21 cellular contexts compared by ENCODE assay signal in genomic region chr3:126938520-126939346, GRCh38. TPM values are rescaled to one million over a fixed set of nuclear protein-coding genes. Genes with fewer than 3 reads are reported as not detected.
DNase-seq lines count a peak whose midpoint lies in the region; ATAC-seq and TF ChIP-seq lines count a peak whose summit lies in the region.
"Had no signal": no experiment of that assay in that cellular context is flagged by ENCODE, and none has a peak within 500 bp of the region (broad histone marks: within the 10 kb centered on the region; RNA-seq: fewer than 3 reads in every experiment).

No MANE protein-coding gene starts in this region.

- no peak overlapping the region for H4K91ac ChIP-seq in IMR-90 (ENCODE audit: insufficient read depth, low read depth, low read length)

- no peak overlapping the region for H2AK9ac ChIP-seq in IMR-90 (replicated peaks; ENCODE audit: low read depth, low read length, poor library complexity)

- DNase-seq in IMR-90 (no peak), posterior vena cava (ENCODE audit: low spot score) (peak; percentile 71), ovary (no peak), AG08396 (ENCODE audit: low spot score) (no peak)
- DNase-seq: activated CD4-positive, alpha-beta T cell treated with anti-CD3 and anti-CD28 coated beads for 36 hours; activated naive CD4-positive, alpha-beta T cell; activated T-cell treated with anti-CD3 and anti-CD28 coated beads, Interleukin-2, amount 50 U/mL, for 48 hours; adrenal gland; glutamatergic neuron; MV-4-11; naive B cell; NCI-H146; NCI-H2171; Peyer's patch; stimulated activated CD4-positive, alpha-beta T cell treated with anti-CD3 and anti-CD28 coated beads, Interleukin-15, amount 100 ng/mL, for 24 hours; stimulated activated naive CD8-positive, alpha-beta T cell treated with anti-CD3 and anti-CD28 coated beads, Interleukin-15, Interleukin-2, amounts not matched to agents 100 U/mL and 50 U/mL, for 24 hours had no signal

- no peak overlapping the region for H2BK15ac ChIP-seq in IMR-90 (ENCODE audit: low read depth, low read length)

- 0 out of 4 replicates have a peak, but pooled peaks cover 0 to 3% of the 10 kb centered on the region in 2 experiments for H3K79me1 ChIP-seq in IMR-90 (ENCODE audit: low read depth in 1 of 2, low read length in 2 of 2)

- TF ChIP-seq EP300 in ovary (IDR thresholded peaks at IDR 0.05): no peak

- POLR2A ChIA-PET in IMR-90 (lab: Charles Lee; ENCODE audit: unreplicated experiment): no interaction called here

- no peak overlapping the region for H3K4ac ChIP-seq in IMR-90 (ENCODE audit: low read depth, low read length)

- no peak for TF ChIP-seq CTCF in IMR-90 (conservative IDR thresholded peaks at IDR 0.05; ENCODE audit: low read depth, low read length)
- no peak for TF ChIP-seq CTCF in ovary (IDR thresholded peaks at IDR 0.05)

- TF ChIP-seq POLR2A in IMR-90 (IDR thresholded peaks at IDR 0.05; ENCODE audit: low read depth, low read length): no peak
- no peak for TF ChIP-seq POLR2A in ovary (IDR thresholded peaks at IDR 0.05)

- dilution Hi-C loops in IMR-90 (cut with HindIII; ENCODE audit: low sequenced_read_pairs, unreplicated experiment): no loop called here

- no peak overlapping the region for H2AFZ ChIP-seq in IMR-90 (replicated peaks; ENCODE audit: low read length, poor library complexity)

- H2BK5ac ChIP-seq in IMR-90 (ENCODE audit: low read depth, low read length, poor library complexity, severe bottlenecking): no peak overlapping the region

- no peak overlapping the region for H3K9ac ChIP-seq in BLaER1 treated with 17β-estradiol and CSF1 and Interleukin-3, amounts not matched to agents 10 nM and 100 nM
- no peak overlapping the region for H3K9ac ChIP-seq in IMR-90 (ENCODE audit: low read depth, low read length)

- no peak overlapping the region for H3K56ac ChIP-seq in IMR-90 (ENCODE audit: extremely low read depth, insufficient read depth, low read length)

- no peak overlapping the region for H3K23ac ChIP-seq in IMR-90 (ENCODE audit: low read depth, low read length)

- 40% methylated on average over 1 of the region's 8 CpGs; no CpG with 5 or more reads in 1 of the 2 experiments for WGBS in IMR-90 (ENCODE audit: extremely low coverage in 2 of 2, insufficient read length in 1 of 2), 2 experiments
- 86 to 89% methylated on average over 8 of the region's 8 CpGs for WGBS in ectodermal cell, 2 experiments
- WGBS in ovary, 3 donors: 73 to 81% (median 74%) methylated on average over 8 of the region's 8 CpGs

- no peak for TF ChIP-seq RAD21 in IMR-90 (IDR thresholded peaks at IDR 0.05; ENCODE audit: low read length)

- H3K4me1 ChIP-seq in BLaER1 treated with 17β-estradiol and CSF1 and Interleukin-3, amounts not matched to agents 10 nM and 100 nM: peaks cover 21 to 69% (median 45%) of the 10 kb centered on the region in 10 experiments
- peaks cover 11% of the 10 kb centered on the region for H3K4me1 ChIP-seq in IMR-90 (ENCODE audit: control insufficient read depth, insufficient read depth, low read length)
- peaks cover 11% of the 10 kb centered on the region for H3K4me1 ChIP-seq in ectodermal cell (ENCODE audit: control insufficient read depth, insufficient read depth, low read length)
- no peaks in the 10 kb centered on the region for H3K4me1 ChIP-seq in ovary (ENCODE audit: insufficient read depth)

- in situ Hi-C loops in IMR-90 (cut with MboI; ENCODE audit: low sequenced_read_pairs): no loop called here

- H3K9me1 ChIP-seq in IMR-90 (ENCODE audit: insufficient read depth, low read length): peaks cover 20% of the 10 kb centered on the region

- H2AK5ac ChIP-seq in IMR-90 (ENCODE audit: low read depth, low read length): peak overlapping the region; percentile 23; the same call in 1 of the 2 replicates

- H3K18ac ChIP-seq in IMR-90 (ENCODE audit: low read depth, low read length): no peak overlapping the region

- H3K27ac ChIP-seq in BLaER1 treated with 17β-estradiol and CSF1 and Interleukin-3, amounts not matched to agents 10 nM and 100 nM: no peak overlapping the region
- H3K27ac ChIP-seq in IMR-90 (ENCODE audit: insufficient read depth, low read length) (no peak overlapping the region), ectodermal cell (ENCODE audit: insufficient read depth, low read depth, low read length, poor library complexity, severe bottlenecking) (peak overlapping the region; percentile 12), ovary (no peak overlapping the region)
- H3K27ac ChIP-seq: adrenal gland, Peyer's patch, SJSA1 had no signal

- no peaks in the 10 kb centered on the region for H3K9me3 ChIP-seq in BLaER1 treated with 17β-estradiol and CSF1 and Interleukin-3, amounts not matched to agents 10 nM and 100 nM (replicated peaks in 1 of 11)
- H3K9me3 ChIP-seq in IMR-90 (ENCODE audit: control insufficient read depth, insufficient read depth, low read length) (no peaks in the 10 kb centered on the region), ectodermal cell (ENCODE audit: control insufficient read depth, low read length) (no peaks in the 10 kb centered on the region), ovary (no peaks in the 10 kb centered on the region)
- H3K9me3 ChIP-seq: adrenal gland, Peyer's patch, SJSA1 had no signal

- peak overlapping the region in 9 of 11 experiments; percentile 16 to 83 (median 71); a peak in 18 of 22 replicates for H3K4me2 ChIP-seq in BLaER1 treated with 17β-estradiol and CSF1 and Interleukin-3, amounts not matched to agents 10 nM and 100 nM
- no peak overlapping the region for H3K4me2 ChIP-seq in IMR-90 (ENCODE audit: low read depth, low read length)

- H4K8ac ChIP-seq in IMR-90 (ENCODE audit: low read depth in 2 of 2, low read length in 2 of 2): no peak overlapping the region

- BruUV-seq in IMR-90 (replicated peaks; lab: Mats Ljungman, UMichigan): no TSS peak

- peaks cover 0 to 48% (median 0%) of the 10 kb centered on the region in 11 experiments; a peak in 7 of 22 replicates for H3K27me3 ChIP-seq in BLaER1 treated with 17β-estradiol and CSF1 and Interleukin-3, amounts not matched to agents 10 nM and 100 nM
- H3K27me3 ChIP-seq in IMR-90 (ENCODE audit: control insufficient read depth, insufficient read depth, low read length) (no peaks in the 10 kb centered on the region), ectodermal cell (ENCODE audit: control insufficient read depth, insufficient read depth, low read length, poor library complexity, severe bottlenecking) (no peaks in the 10 kb centered on the region), ovary (no peaks in the 10 kb centered on the region)
- H3K27me3 ChIP-seq: adrenal gland, Peyer's patch, SJSA1 had no signal

- H3K4me3 ChIP-seq in BLaER1 treated with 17β-estradiol and CSF1 and Interleukin-3, amounts not matched to agents 10 nM and 100 nM: no peak overlapping the region
- no peak overlapping the region for H3K4me3 ChIP-seq in IMR-90 (ENCODE audit: insufficient read depth, low read depth, low read length)
- H3K4me3 ChIP-seq in ectodermal cell (ENCODE audit: insufficient read depth, low read depth, low read length): no peak overlapping the region
- no peak overlapping the region for H3K4me3 ChIP-seq in ovary
- H3K4me3 ChIP-seq: adrenal gland, Peyer's patch, SJSA1 had no signal

- no peak overlapping the region for H2BK120ac ChIP-seq in IMR-90 (ENCODE audit: low read depth, low read length)

- H4K20me1 ChIP-seq in BLaER1 treated with 17β-estradiol and CSF1 and Interleukin-3, amounts not matched to agents 10 nM and 100 nM: peaks cover 0 to 61% (median 4%) of the 10 kb centered on the region in 11 experiments; a peak in 10 of 22 replicates
- no peaks in the 10 kb centered on the region for H4K20me1 ChIP-seq in IMR-90 (ENCODE audit: insufficient read depth, low read length)

- no peak overlapping the region for H4K5ac ChIP-seq in IMR-90 (ENCODE audit: low read depth, low read length)

- H3K36me3 ChIP-seq in BLaER1 treated with 17β-estradiol and CSF1 and Interleukin-3, amounts not matched to agents 10 nM and 100 nM: no peaks in the 10 kb centered on the region
- H3K36me3 ChIP-seq in IMR-90 (ENCODE audit: control insufficient read depth, insufficient read depth, low read length): no peaks in the 10 kb centered on the region
- no peaks in the 10 kb centered on the region for H3K36me3 ChIP-seq in ectodermal cell (ENCODE audit: control insufficient read depth, insufficient read depth, low read length)
- H3K36me3 ChIP-seq in ovary: no peaks in the 10 kb centered on the region
- H3K36me3 ChIP-seq: adrenal gland, Peyer's patch, SJSA1 had no signal

- peak overlapping the region; percentile 34 for H3K14ac ChIP-seq in IMR-90 (replicated peaks; ENCODE audit: low read depth, low read length)

- no peak; the same call in 1 of the 2 replicates for ATAC-seq in IMR-90 (ENCODE audit: low read depth)
- ATAC-seq in GM21737 (IDR thresholded peaks at IDR 0.05; ENCODE audit: unreplicated experiment): no peak
- no peak for ATAC-seq in HG03460 (IDR thresholded peaks at IDR 0.05; ENCODE audit: unreplicated experiment)
- ATAC-seq: activated CD4-positive, alpha-beta T cell treated with anti-CD3 and anti-CD28 coated beads for 36 hours; stimulated activated naive CD8-positive, alpha-beta T cell treated with anti-CD3 and anti-CD28 coated beads, Interleukin-15, Interleukin-2, amounts not matched to agents 100 U/mL and 50 U/mL, for 24 hours had no signal

- no peak overlapping the region for H2BK20ac ChIP-seq in IMR-90 (ENCODE audit: low read depth, low read length)

- intact Hi-C loops in IMR-90 (cut with micrococcal nuclease): no loop called here
- intact Hi-C loops in posterior vena cava (cut with DNase I): loop anchor here in 1 of 2 donors (5.0 kb wide), 1 partner anchor 536 kb away; no protein-coding TSS in a partner anchor
- intact Hi-C loops in ovary (cut with DNase I): no loop called here

- CTCF ChIA-PET in IMR-90 (lab: Yijun Ruan, JAX): interaction anchor here (1.4 to 2.8 kb wide), 2 partner anchors 181 to 186 kb away, joined by 3 to 8 read pairs; no protein-coding TSS in a partner anchor

TF ChIP-seq in IMR-90, 13 proteins besides CTCF, POLR2A, EP300 and RAD21 (continues in another document):
- no peak for TF ChIP-seq MAFK (IDR thresholded peaks at IDR 0.05; ENCODE audit: low read depth, low read length)
- no peak for TF ChIP-seq CHD1 (IDR thresholded peaks at IDR 0.05; ENCODE audit: low read depth, low read length)

RNA-seq across cellular contexts. Expression of gene PLXNA1, which starts 44.2 kb away (rescaled TPM):
- total RNA-seq in IMR-90 (2012; rRNA removed) (13.6 and 14.4 TPM in 2 replicates), posterior vena cava (10 to 100 TPM; 31.7 to 38.5 TPM), ovary (10 to 100 TPM; 13.8 to 47.2 (median 27.6) TPM)
- polyA plus RNA-seq in IMR-90 (2012; rRNA removed) (49.4 and 61.7 TPM in 2 replicates), ovary (10 to 100 TPM in 1 of 2 donors, 1 to 10 TPM in 1; 9.2 to 10.6 TPM)
- polyA plus RNA-seq in IMR-90 (2012; cell fraction: cytosol; rRNA removed): 25.5 and 52.4 TPM in 2 replicates
- 88.7 and 218 TPM in 2 replicates for polyA plus RNA-seq in IMR-90 (2012; cell fraction: nucleus; rRNA removed; ENCODE audit: low replicate concordance)
- 68.2 TPM for polyA plus RNA-seq in ectodermal cell (2013, experiment 1 of 4)
- 84.3 TPM for polyA plus RNA-seq in ectodermal cell (2013, experiment 2 of 4)
- 64.7 TPM for polyA plus RNA-seq in ectodermal cell (2013, experiment 3 of 4)
- polyA plus RNA-seq in ectodermal cell (2013, experiment 4 of 4): 79.0 TPM
